ENCODE assay signal across 1 cellular context in the genomic region with DNA sequence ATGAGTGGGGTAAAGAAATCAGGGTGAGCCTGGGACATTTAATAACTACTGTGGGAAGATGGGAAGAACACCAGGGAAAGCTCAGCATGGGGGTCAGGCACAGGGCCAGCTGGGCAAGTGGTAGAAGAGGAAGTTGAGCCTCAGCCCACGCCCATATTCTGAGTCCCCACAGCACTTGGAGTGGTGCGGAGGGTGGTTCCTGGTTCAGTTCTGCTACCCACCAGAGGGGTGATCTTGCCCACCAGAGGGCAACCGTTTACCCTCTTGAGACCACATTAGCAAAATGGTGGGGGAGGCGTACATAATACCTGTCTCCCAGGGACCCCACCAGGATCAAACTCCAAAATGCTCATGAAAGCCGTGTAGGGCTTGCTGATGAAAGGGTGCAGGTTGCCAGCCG.
TF ChIP-seq lines count a peak whose summit lies in the region.

No MANE protein-coding gene starts in this region.

TF ChIP-seq in HepG2, 621 proteins besides CTCF, POLR2A, EP300 and RAD21:
- TF ChIP-seq, protein P1, sequence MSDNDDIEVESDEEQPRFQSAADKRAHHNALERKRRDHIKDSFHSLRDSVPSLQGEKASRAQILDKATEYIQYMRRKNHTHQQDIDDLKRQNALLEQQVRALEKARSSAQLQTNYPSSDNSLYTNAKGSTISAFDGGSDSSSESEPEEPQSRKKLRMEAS (IDR thresholded peaks at IDR 0.05): no peak
- TF ChIP-seq, protein P2, sequence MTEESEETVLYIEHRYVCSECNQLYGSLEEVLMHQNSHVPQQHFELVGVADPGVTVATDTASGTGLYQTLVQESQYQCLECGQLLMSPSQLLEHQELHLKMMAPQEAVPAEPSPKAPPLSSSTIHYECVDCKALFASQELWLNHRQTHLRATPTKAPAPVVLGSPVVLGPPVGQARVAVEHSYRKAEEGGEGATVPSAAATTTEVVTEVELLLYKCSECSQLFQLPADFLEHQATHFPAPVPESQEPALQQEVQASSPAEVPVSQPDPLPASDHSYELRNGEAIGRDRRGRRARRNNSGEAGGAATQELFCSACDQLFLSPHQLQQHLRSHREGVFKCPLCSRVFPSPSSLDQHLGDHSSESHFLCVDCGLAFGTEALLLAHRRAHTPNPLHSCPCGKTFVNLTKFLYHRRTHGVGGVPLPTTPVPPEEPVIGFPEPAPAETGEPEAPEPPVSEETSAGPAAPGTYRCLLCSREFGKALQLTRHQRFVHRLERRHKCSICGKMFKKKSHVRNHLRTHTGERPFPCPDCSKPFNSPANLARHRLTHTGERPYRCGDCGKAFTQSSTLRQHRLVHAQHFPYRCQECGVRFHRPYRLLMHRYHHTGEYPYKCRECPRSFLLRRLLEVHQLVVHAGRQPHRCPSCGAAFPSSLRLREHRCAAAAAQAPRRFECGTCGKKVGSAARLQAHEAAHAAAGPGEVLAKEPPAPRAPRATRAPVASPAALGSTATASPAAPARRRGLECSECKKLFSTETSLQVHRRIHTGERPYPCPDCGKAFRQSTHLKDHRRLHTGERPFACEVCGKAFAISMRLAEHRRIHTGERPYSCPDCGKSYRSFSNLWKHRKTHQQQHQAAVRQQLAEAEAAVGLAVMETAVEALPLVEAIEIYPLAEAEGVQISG (CRISPR knock-in tag; IDR thresholded peaks at IDR 0.05): no peak
- TF ChIP-seq RXRA (CRISPR knock-in tag; IDR thresholded peaks at IDR 0.05): no peak
- TF ChIP-seq ZNF12 (CRISPR knock-in tag; IDR thresholded peaks at IDR 0.05): no peak
- no peak for TF ChIP-seq SP2 (CRISPR knock-in tag; IDR thresholded peaks at IDR 0.05)
- TF ChIP-seq ZFX (CRISPR knock-in tag; IDR thresholded peaks at IDR 0.05; ENCODE audit: low read depth): no peak
- TF ChIP-seq CEBPG (CRISPR knock-in tag; IDR thresholded peaks at IDR 0.05): no peak
- no peak for TF ChIP-seq ZNF143 (CRISPR knock-in tag; IDR thresholded peaks at IDR 0.05)
- TF ChIP-seq ZFY (CRISPR knock-in tag; IDR thresholded peaks at IDR 0.05): no peak
- TF ChIP-seq ZIK1 (CRISPR knock-in tag; IDR thresholded peaks at IDR 0.05; ENCODE audit: borderline replicate concordance, low read depth): no peak
